23 cellular contexts compared by ENCODE assay signal in genomic region chr7:17247357-17247756, GRCh38. TPM values are rescaled to one million over a fixed set of nuclear protein-coding genes. Genes with fewer than 3 reads are reported as not detected.
DNase-seq lines count a peak whose midpoint lies in the region; ATAC-seq and TF ChIP-seq lines count a peak whose summit lies in the region.
"Had no signal": no experiment of that assay in that cellular context is flagged by ENCODE, and none has a peak within 500 bp of the region (broad histone marks: within the 10 kb centered on the region; RNA-seq: fewer than 3 reads in every experiment).

No MANE protein-coding gene starts in this region.

- H3K4me3 ChIP-seq in left ventricle myocardium inferior, result no peak overlapping the region
- no peak overlapping the region for H3K4me3 ChIP-seq in right cardiac atrium (ENCODE audit: low read length)
- H3K4me3 ChIP-seq in Peyer's patch, result no peak overlapping the region
- H3K4me3 ChIP-seq: BLaER1, GM12878, GM23248 had no signal

- no peaks in the 10 kb centered on the region for H3K27me3 ChIP-seq in left ventricle myocardium inferior (ENCODE audit: low read depth)
- H3K27me3 ChIP-seq in right cardiac atrium (ENCODE audit: control insufficient read depth, insufficient read depth), result no peaks in the 10 kb centered on the region
- H3K27me3 ChIP-seq in Peyer's patch, result no peaks in the 10 kb centered on the region
- H3K27me3 ChIP-seq: BLaER1 had no signal

- no peak for ATAC-seq in left cardiac atrium
- ATAC-seq in right cardiac atrium, result peak; percentile 43 to 46
- ATAC-seq: CD8-positive, alpha-beta T cell; GM12878; HCT116 had no signal

- DNase-seq in NCI-H82 (lab: John Stamatoyannopoulos, UW) (peak; percentile 3), NCI-H82 treated with DMSO at 0.1 percent for 48 hours (lab: John Stamatoyannopoulos, UW; ENCODE audit: unreplicated experiment) (no peak), left ventricle myocardium inferior (peak; percentile 19), left cardiac atrium (no peak), Calu3 (no peak), right cardiac atrium (peak; percentile 12 to 44 (median 42)), Peyer's patch (no peak)
- no peak for DNase-seq in stimulated activated CD4-positive, alpha-beta T cell treated with anti-CD3 and anti-CD28 coated beads, Interleukin-15, amount 100 ng/mL, for 24 hours
- DNase-seq: Caco-2; CD4-positive, CD25-positive, alpha-beta regulatory T cell; CD8-positive, alpha-beta T cell; DMS 273 treated with DMSO at 0.1 percent for 48 hours; DMS79; EL; GDM1; GM23248; H9 had no signal

- H3K9me3 Mint-ChIP-seq in Calu3 (ENCODE audit: low read depth, unreplicated experiment), result no peaks in the 10 kb centered on the region
- H3K9me3 Mint-ChIP-seq: CD8-positive, alpha-beta T cell had no signal

- H3K27ac Mint-ChIP-seq in Calu3 (ENCODE audit: unreplicated experiment), result peak overlapping the region; percentile 48
- H3K27ac Mint-ChIP-seq: B cell; CD4-positive, CD25-positive, alpha-beta regulatory T cell; CD8-positive, alpha-beta T cell had no signal

- no peak for TF ChIP-seq POLR2A in Peyer's patch (IDR thresholded peaks at IDR 0.05)

- CTCF ChIA-PET in Calu3 (lab: Charles Lee), result no interaction called here

- H3K9me3 ChIP-seq in left ventricle myocardium inferior (replicated peaks) (no peaks in the 10 kb centered on the region), right cardiac atrium (ENCODE audit: control insufficient read depth, low read length) (no peaks in the 10 kb centered on the region), Peyer's patch (no peaks in the 10 kb centered on the region)
- H3K9me3 ChIP-seq: BLaER1 had no signal

- peaks cover 44% of the 10 kb centered on the region for H3K4me1 Mint-ChIP-seq in Calu3 (ENCODE audit: low read depth, unreplicated experiment)
- H3K4me1 Mint-ChIP-seq: B cell had no signal

- H3K4me3 Mint-ChIP-seq in Calu3 (ENCODE audit: low read depth, unreplicated experiment), result no peak overlapping the region
- H3K4me3 Mint-ChIP-seq: B cell; CD8-positive, alpha-beta T cell; H9 had no signal

- H3K4me1 ChIP-seq in left ventricle myocardium inferior (no peaks in the 10 kb centered on the region), right cardiac atrium (ENCODE audit: control insufficient read depth, insufficient read depth, low read length) (no peaks in the 10 kb centered on the region), Peyer's patch (no peaks in the 10 kb centered on the region)
- H3K4me1 ChIP-seq: BLaER1 had no signal

- WGBS in right cardiac atrium, result 72% methylated on average over 6 of the region's 6 CpGs

- H3K36me3 ChIP-seq in left ventricle myocardium inferior, result no peaks in the 10 kb centered on the region
- no peaks in the 10 kb centered on the region for H3K36me3 ChIP-seq in Peyer's patch
- H3K36me3 ChIP-seq: BLaER1 had no signal

- H3K27ac ChIP-seq in left ventricle myocardium inferior (replicated peaks), result no peak overlapping the region
- no peak overlapping the region for H3K27ac ChIP-seq in right cardiac atrium (ENCODE audit: low read length)
- no peak overlapping the region for H3K27ac ChIP-seq in Peyer's patch
- H3K27ac ChIP-seq: 22Rv1, BLaER1, C4-2B, GM23248 had no signal

- BruUV-seq in Calu3 (replicated peaks; lab: Mats Ljungman, UMichigan), result no TSS peak

- peaks cover 8% of the 10 kb centered on the region for H3K36me3 Mint-ChIP-seq in Calu3 (ENCODE audit: insufficient read depth, unreplicated experiment)
- H3K36me3 Mint-ChIP-seq: CD8-positive, alpha-beta T cell had no signal

- intact Hi-C loops in left ventricle myocardium inferior (cut with micrococcal nuclease), result no loop called here
- intact Hi-C loops in left cardiac atrium (cut with DNase I), result no loop called here
- intact Hi-C loops in Calu3 (cut with micrococcal nuclease; ENCODE audit: unreplicated experiment), result loop anchor here (5.0 to 10.0 kb wide), 2 partner anchors 115 to 277 kb away; no protein-coding TSS in a partner anchor
- intact Hi-C loops in right cardiac atrium (cut with DNase I), result no loop called here

- no peaks in the 10 kb centered on the region for H3K27me3 Mint-ChIP-seq in Calu3 (ENCODE audit: unreplicated experiment)
- H3K27me3 Mint-ChIP-seq: B cell; CD4-positive, CD25-positive, alpha-beta regulatory T cell had no signal

- TF ChIP-seq CTCF in left ventricle myocardium inferior (IDR thresholded peaks at IDR 0.05; ENCODE audit: borderline replicate concordance), result no peak
- no peak for TF ChIP-seq CTCF in Calu3 (IDR thresholded peaks at IDR 0.05; ENCODE audit: unreplicated experiment)
- no peak for TF ChIP-seq CTCF in Peyer's patch (IDR thresholded peaks at IDR 0.05)

RNA-seq across cellular contexts. Expression of gene AHR, which starts 51.1 kb away (rescaled TPM):
- total RNA-seq in left ventricle myocardium inferior (24.9 TPM), left cardiac atrium (10 to 100 TPM; 26.4 to 30.2 TPM), Calu3 (2022) (280 and 288 TPM in 2 replicates), right cardiac atrium (10 to 100 TPM; 17.4 to 30.3 (median 27.3) TPM), Peyer's patch (100 to 1,000 TPM in 1 of 4 donors, 10 to 100 TPM in 3; 24.3 to 110 (median 39.4) TPM)
- polyA plus RNA-seq in right cardiac atrium, result 7.6 TPM

Comparison
In these comparisons a context has a peak if more than half of its experiments do, and no peak if none do; other contexts are left out.
1. DNase-seq: peak in NCI-H82 (single experiment), left ventricle myocardium inferior (single experiment) and right cardiac atrium (3 of 3); none in NCI-H82 treated with DMSO at 0.1 percent for 48 hours (single experiment), left cardiac atrium (single experiment), Calu3 (single experiment), stimulated activated CD4-positive, alpha-beta T cell treated with anti-CD3 and anti-CD28 coated beads, Interleukin-15, amount 100 ng/mL, for 24 hours (single experiment) and Peyer's patch (0 of 3).
2. ATAC-seq: peak in right cardiac atrium (2 of 2); none in left cardiac atrium (0 of 2).